13 cellular contexts compared by ENCODE assay signal in the genomic region with DNA sequence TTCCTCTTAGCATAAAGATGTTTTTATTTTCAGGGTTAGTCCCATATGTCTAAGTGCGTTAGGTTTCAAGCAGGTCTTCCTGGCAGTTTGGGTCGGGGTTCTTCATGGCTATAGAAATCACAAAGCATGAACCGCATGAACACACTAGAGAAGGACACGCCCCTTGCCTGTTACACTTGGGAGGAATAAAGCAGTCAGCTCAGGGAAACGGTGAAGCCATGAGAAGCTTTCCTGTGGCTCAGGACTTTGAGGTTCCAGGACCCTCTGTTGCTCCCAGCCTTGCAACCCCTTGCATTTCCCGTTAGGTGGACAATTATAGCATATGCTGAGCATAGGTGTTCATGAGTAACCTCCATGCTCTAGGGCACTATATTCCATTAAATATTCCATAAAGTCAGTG.
DNase-seq lines count a peak whose midpoint lies in the region; ATAC-seq and TF ChIP-seq lines count a peak whose summit lies in the region.
"Had no signal": no experiment of that assay in that cellular context is flagged by ENCODE, and none has a peak within 500 bp of the region (broad histone marks: within the 10 kb centered on the region; RNA-seq: fewer than 3 reads in every experiment).

No MANE protein-coding gene starts in this region.

- H3K9me3 Mint-ChIP-seq in activated CD8-positive, alpha-beta memory T cell treated with anti-CD3 and anti-CD28 coated beads, Interleukin-2, amount 10 ng/mL, durations not matched to agents 7 days and 5 days (ENCODE audit: low read depth), result no peaks in the 10 kb centered on the region
- no peaks in the 10 kb centered on the region for H3K9me3 Mint-ChIP-seq in activated T-helper 17 cell treated with anti-CD3 and anti-CD28 coated beads, Interleukin-2, amount 50 U/mL, for 72 hours
- H3K9me3 Mint-ChIP-seq: activated B cell treated with CpG ODN at 0.5 μM for 24 hours had no signal

- no peak overlapping the region for H3K27ac Mint-ChIP-seq in activated CD8-positive, alpha-beta memory T cell treated with anti-CD3 and anti-CD28 coated beads, Interleukin-2, amount 10 ng/mL, durations not matched to agents 7 days and 5 days
- no peak overlapping the region for H3K27ac Mint-ChIP-seq in activated T-helper 17 cell treated with anti-CD3 and anti-CD28 coated beads, Interleukin-2, amount 50 U/mL, for 72 hours
- H3K27ac Mint-ChIP-seq: activated B cell treated with CpG ODN at 0.5 μM for 24 hours had no signal

- peaks cover 4% of the 10 kb centered on the region for H3K4me1 Mint-ChIP-seq in activated CD8-positive, alpha-beta memory T cell treated with anti-CD3 and anti-CD28 coated beads, Interleukin-2, amount 10 ng/mL, durations not matched to agents 7 days and 5 days
- H3K4me1 Mint-ChIP-seq in activated T-helper 17 cell treated with anti-CD3 and anti-CD28 coated beads, Interleukin-2, amount 50 U/mL, for 72 hours, result no peaks in the 10 kb centered on the region
- H3K4me1 Mint-ChIP-seq: activated B cell treated with CpG ODN at 0.5 μM for 24 hours had no signal

- no peak for ATAC-seq in activated CD8-positive, alpha-beta memory T cell treated with anti-CD3 and anti-CD28 coated beads, Interleukin-2, amount 10 ng/mL, durations not matched to agents 7 days and 5 days
- ATAC-seq in foreskin keratinocyte, result peak; percentile 42
- ATAC-seq in activated T-helper 17 cell treated with anti-CD3 and anti-CD28 coated beads, Interleukin-2, amount 50 U/mL, for 72 hours (replicated peaks), result no peak

- H3K4me3 Mint-ChIP-seq in activated CD8-positive, alpha-beta memory T cell treated with anti-CD3 and anti-CD28 coated beads, Interleukin-2, amount 10 ng/mL, durations not matched to agents 7 days and 5 days, result no peak overlapping the region
- no peak overlapping the region for H3K4me3 Mint-ChIP-seq in activated T-helper 17 cell treated with anti-CD3 and anti-CD28 coated beads, Interleukin-2, amount 50 U/mL, for 72 hours
- H3K4me3 Mint-ChIP-seq: activated B cell treated with CpG ODN at 0.5 μM for 24 hours had no signal

- peaks cover 9% of the 10 kb centered on the region for H3K27me3 Mint-ChIP-seq in activated CD8-positive, alpha-beta memory T cell treated with anti-CD3 and anti-CD28 coated beads, Interleukin-2, amount 10 ng/mL, durations not matched to agents 7 days and 5 days
- H3K27me3 Mint-ChIP-seq in activated T-helper 17 cell treated with anti-CD3 and anti-CD28 coated beads, Interleukin-2, amount 50 U/mL, for 72 hours, result peaks cover 39% of the 10 kb centered on the region

- no peaks in the 10 kb centered on the region for H3K36me3 ChIP-seq in tibial nerve

- DNase-seq in activated CD8-positive, alpha-beta memory T cell treated with anti-CD3 and anti-CD28 coated beads, Interleukin-2, amount 10 ng/mL, durations not matched to agents 7 days and 5 days, result peak; percentile 33
- no peak for DNase-seq in activated CD8-positive, alpha-beta memory T cell treated with anti-CD3 and anti-CD28 coated beads, Interleukin-2, amount 50 U/mL, for 48 hours
- peak; percentile 36 for DNase-seq in NCI-H345 (lab: John Stamatoyannopoulos, UW)
- no peak for DNase-seq in foreskin keratinocyte
- DNase-seq in tibial nerve (ENCODE audit: low spot score in 2 of 2), result no peak
- no peak for DNase-seq in stimulated activated CD8-positive, alpha-beta memory T cell treated with anti-CD3 and anti-CD28 coated beads, Interleukin-4, amount 100 ng/mL, for 48 hours
- no peak for DNase-seq in stimulated activated CD4-positive, alpha-beta T cell treated with anti-CD3 and anti-CD28 coated beads, Interleukin-4, amount 100 ng/mL, for 24 hours
- DNase-seq: activated B cell treated with CpG ODN at 0.5 μM for 24 hours, cortex of kidney, mesendoderm, MM.1S, nucleus accumbens had no signal

- TF ChIP-seq CTCF in foreskin keratinocyte (conservative IDR thresholded peaks at IDR 0.05), result no peak
- TF ChIP-seq CTCF in tibial nerve (IDR thresholded peaks at IDR 0.05), result no peak

- H3K27ac ChIP-seq in foreskin keratinocyte, result peak overlapping the region; percentile 79
- no peak overlapping the region for H3K27ac ChIP-seq in tibial nerve

- H3K36me3 Mint-ChIP-seq in activated CD8-positive, alpha-beta memory T cell treated with anti-CD3 and anti-CD28 coated beads, Interleukin-2, amount 10 ng/mL, durations not matched to agents 7 days and 5 days, result no peaks in the 10 kb centered on the region
- no peaks in the 10 kb centered on the region for H3K36me3 Mint-ChIP-seq in activated T-helper 17 cell treated with anti-CD3 and anti-CD28 coated beads, Interleukin-2, amount 50 U/mL, for 72 hours (ENCODE audit: low read depth)

- TF ChIP-seq POLR2A in tibial nerve (IDR thresholded peaks at IDR 0.05), result no peak

- TF ChIP-seq EP300 in tibial nerve (IDR thresholded peaks at IDR 0.05), result no peak

- H3K4me1 ChIP-seq in foreskin keratinocyte (peaks cover 24% of the 10 kb centered on the region), tibial nerve (peaks cover 0 to 32% (median 14%) of the 10 kb centered on the region in 4 donors)

- no peaks in the 10 kb centered on the region for H3K27me3 ChIP-seq in foreskin keratinocyte
- no peaks in the 10 kb centered on the region for H3K27me3 ChIP-seq in tibial nerve

- H3K4me3 ChIP-seq in tibial nerve, result peak overlapping the region in 3 of 4 donors; percentile 2 to 37 (median 22)

- CTCF ChIA-PET in activated CD8-positive, alpha-beta memory T cell treated with anti-CD3 and anti-CD28 coated beads, Interleukin-2, amount 10 ng/mL, durations not matched to agents 7 days and 5 days (lab: Charles Lee), result no interaction called here

- no peaks in the 10 kb centered on the region for H3K9me3 ChIP-seq in tibial nerve

- 15 to 23% methylated on average over 6 of the region's 6 CpGs for WGBS in tibial nerve, 2 donors

Comparison
In these comparisons a context has a peak if more than half of its experiments do, and no peak if none do; other contexts are left out.
1. DNase-seq: peak in activated CD8-positive, alpha-beta memory T cell treated with anti-CD3 and anti-CD28 coated beads, Interleukin-2, amount 10 ng/mL, durations not matched to agents 7 days and 5 days (single experiment) and NCI-H345 (single experiment); none in activated CD8-positive, alpha-beta memory T cell treated with anti-CD3 and anti-CD28 coated beads, Interleukin-2, amount 50 U/mL, for 48 hours (single experiment), foreskin keratinocyte (0 of 2), tibial nerve (0 of 2), stimulated activated CD8-positive, alpha-beta memory T cell treated with anti-CD3 and anti-CD28 coated beads, Interleukin-4, amount 100 ng/mL, for 48 hours (single experiment) and stimulated activated CD4-positive, alpha-beta T cell treated with anti-CD3 and anti-CD28 coated beads, Interleukin-4, amount 100 ng/mL, for 24 hours (single experiment).